Comparison of ENCODE assay signal across 2 cellular contexts in genomic region chr4:704971-705277, GRCh38.
TF ChIP-seq lines count a peak whose summit lies in the region.

No MANE protein-coding gene starts in this region.

TF ChIP-seq in SK-N-SH, 30 proteins besides CTCF, POLR2A, EP300 and RAD21 (continued from another document):
- TF ChIP-seq ZBTB33 (IDR thresholded peaks at IDR 0.05; ENCODE audit: borderline replicate concordance, low read depth): no peak
- TF ChIP-seq TEAD4 (IDR thresholded peaks at IDR 0.05; ENCODE audit: borderline replicate concordance, insufficient read depth): no peak
- no peak for TF ChIP-seq PBX3 (IDR thresholded peaks at IDR 0.05)
- no peak for TF ChIP-seq YY1 (IDR thresholded peaks at IDR 0.05; ENCODE audit: low read depth)
- no peak for TF ChIP-seq TCF12 (IDR thresholded peaks at IDR 0.05)
- TF ChIP-seq SIN3A (IDR thresholded peaks at IDR 0.05; ENCODE audit: borderline replicate concordance, low read depth, low read length): no peak
- TF ChIP-seq REST (IDR thresholded peaks at IDR 0.05; ENCODE audit: low read depth, low read length): no peak
- no peak for TF ChIP-seq FOXM1 (IDR thresholded peaks at IDR 0.05; ENCODE audit: low read depth)
- no peak for TF ChIP-seq MXI1 (IDR thresholded peaks at IDR 0.05; ENCODE audit: low read depth, low read length)
- no peak for TF ChIP-seq RXRA (IDR thresholded peaks at IDR 0.05; ENCODE audit: borderline replicate concordance, low read depth)
- TF ChIP-seq JUND (IDR thresholded peaks at IDR 0.05): no peak
- no peak for TF ChIP-seq ELF1 (IDR thresholded peaks at IDR 0.05)
- TF ChIP-seq FOSL2 (IDR thresholded peaks at IDR 0.05; ENCODE audit: borderline replicate concordance, low read depth): no peak

TF ChIP-seq in SK-N-SH treated with all-trans-retinoic acid at 6 μM for 48 hours, 23 proteins besides CTCF, POLR2A, EP300 and RAD21 (continued from another document):
- TF ChIP-seq TSHZ2 (CRISPR knock-in tag; IDR thresholded peaks at IDR 0.05) (no peak), RARB (CRISPR knock-in tag; IDR thresholded peaks at IDR 0.05) (no peak), CREB5 (CRISPR knock-in tag; IDR thresholded peaks at IDR 0.05; ENCODE audit: low read depth) (no peak), ZNF8 (CRISPR knock-in tag; IDR thresholded peaks at IDR 0.05) (no peak), ESRRG (CRISPR knock-in tag; IDR thresholded peaks at IDR 0.05) (no peak), CSRNP3 (CRISPR knock-in tag; IDR thresholded peaks at IDR 0.05) (no peak), PPARA (CRISPR knock-in tag; IDR thresholded peaks at IDR 0.05; ENCODE audit: borderline replicate concordance) (no peak), CSDC2 (CRISPR knock-in tag; IDR thresholded peaks at IDR 0.05) (no peak), TCF4 (CRISPR knock-in tag; IDR thresholded peaks at IDR 0.05; ENCODE audit: borderline replicate concordance) (no peak), TOX (CRISPR knock-in tag; IDR thresholded peaks at IDR 0.05; ENCODE audit: borderline replicate concordance) (no peak), BACH2 (CRISPR knock-in tag; IDR thresholded peaks at IDR 0.05; ENCODE audit: borderline replicate concordance) (no peak), ZNF70 (CRISPR knock-in tag; IDR thresholded peaks at IDR 0.05) (no peak), OSR1 (CRISPR knock-in tag; IDR thresholded peaks at IDR 0.05) (no peak)
